In genomic region chr16:73054732-73055481, GRCh38 we compare ENCODE assay signal across 9 cellular contexts. TPM values are rescaled to one million over a fixed set of nuclear protein-coding genes. Genes with fewer than 3 reads are reported as not detected.
A peak's percentile ranks its signal among the peaks of the same experiment; 100 is the strongest.
DNase-seq lines count a peak whose midpoint lies in the region; ATAC-seq and TF ChIP-seq lines count a peak whose summit lies in the region.
"Had no signal": no experiment of that assay in that cellular context is flagged by ENCODE, and none has a peak within 500 bp of the region (broad histone marks: within the 10 kb centered on the region; RNA-seq: fewer than 3 reads in every experiment).

No MANE protein-coding gene starts in this region.

- peak overlapping the region; percentile 50 for H3K4me2 ChIP-seq in parathyroid adenoma (ENCODE audit: low read length)

- no peak for TF ChIP-seq CTCF in parathyroid adenoma (IDR thresholded peaks at IDR 0.05)

- H3K27ac ChIP-seq in parathyroid adenoma: peak overlapping the region; percentile 91

- peak overlapping the region; percentile 92 for H3K4me3 ChIP-seq in endocrine pancreas (ENCODE audit: control insufficient read depth, insufficient read depth, low read length)
- H3K4me3 ChIP-seq in parathyroid adenoma (ENCODE audit: low read depth, low read length): peak overlapping the region; percentile 8

- H3K79me2 ChIP-seq in parathyroid adenoma: peaks cover 7% of the 10 kb centered on the region

- peak; percentile 44 for DNase-seq in ELR (ENCODE audit: low read depth)
- DNase-seq in NCI-H69 (lab: John Stamatoyannopoulos, UW): peak; percentile 33
- DNase-seq in activated effector memory CD4-positive, alpha-beta T cell treated with Interleukin-2 at 50 U/mL for 16 hours: no peak
- no peak for DNase-seq in mucosa of gallbladder (ENCODE audit: low spot score)
- DNase-seq: T-cell had no signal

- peak overlapping the region; percentile 77 for H2AFZ ChIP-seq in parathyroid adenoma

- H3K27me3 ChIP-seq in endocrine pancreas (ENCODE audit: control insufficient read depth, insufficient read depth, low read length) (no peaks in the 10 kb centered on the region), parathyroid adenoma (ENCODE audit: control insufficient read depth, insufficient read depth, low read length) (no peaks in the 10 kb centered on the region)

- ATAC-seq in GM19452 (IDR thresholded peaks at IDR 0.05; ENCODE audit: unreplicated experiment) (no peak), HG03175 (IDR thresholded peaks at IDR 0.05; ENCODE audit: unreplicated experiment) (no peak)

- H3K9me3 ChIP-seq in endocrine pancreas (ENCODE audit: control insufficient read depth, low read length) (no peaks in the 10 kb centered on the region), parathyroid adenoma (ENCODE audit: control insufficient read depth, low read length) (no peaks in the 10 kb centered on the region)

- H3K9ac ChIP-seq in endocrine pancreas (ENCODE audit: control insufficient read depth, insufficient read depth, low read length) (no peak overlapping the region), parathyroid adenoma (no peak overlapping the region)

- no peaks in the 10 kb centered on the region for H3K36me3 ChIP-seq in endocrine pancreas (ENCODE audit: control insufficient read depth, insufficient read depth, low read length)
- no peaks in the 10 kb centered on the region for H3K36me3 ChIP-seq in parathyroid adenoma (ENCODE audit: control insufficient read depth, insufficient read depth, low read length)

- H3K4me1 ChIP-seq in endocrine pancreas (ENCODE audit: control insufficient read depth, insufficient read depth, low read length): peaks cover 12% of the 10 kb centered on the region
- H3K4me1 ChIP-seq in parathyroid adenoma: peaks cover 44% of the 10 kb centered on the region

RNA-seq across cellular contexts. Expression of gene ZFHX3, which starts 7.0 kb away (rescaled TPM):
- 51.4 TPM for total RNA-seq in mucosa of gallbladder

Comparison
In these comparisons a context has a peak if more than half of its experiments do, and no peak if none do; other contexts are left out.
1. DNase-seq: peak in ELR (single experiment) and NCI-H69 (single experiment); none in activated effector memory CD4-positive, alpha-beta T cell treated with Interleukin-2 at 50 U/mL for 16 hours (single experiment) and mucosa of gallbladder (single experiment).